In the genomic region with DNA sequence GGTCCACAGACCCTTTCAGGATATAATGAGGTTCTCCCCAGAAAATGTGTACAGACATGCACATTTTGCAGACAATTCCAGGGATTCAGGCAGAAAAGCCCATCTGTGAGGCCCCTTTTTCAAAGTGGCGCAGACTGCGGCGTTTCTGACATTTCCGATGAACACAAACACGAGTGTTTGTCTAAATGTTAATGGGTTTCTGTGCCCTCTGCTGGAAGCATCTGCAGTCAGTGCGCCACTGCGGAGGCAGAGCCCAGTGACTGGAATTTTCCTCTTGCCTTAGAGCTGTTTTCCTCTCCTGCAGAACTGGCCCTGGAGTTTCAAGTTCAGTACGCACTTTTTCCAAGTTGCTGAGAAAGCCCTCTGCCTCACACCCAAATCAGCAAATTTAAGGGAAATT, we compare ENCODE assay signal across 1 cellular context.
TF ChIP-seq lines count a peak whose summit lies in the region.

No MANE protein-coding gene starts in this region.

TF ChIP-seq in HepG2, 621 proteins besides CTCF, POLR2A, EP300 and RAD21:
- TF ChIP-seq RXRB (CRISPR knock-in tag; IDR thresholded peaks at IDR 0.05; ENCODE audit: borderline replicate concordance) (no peak), STAG1 (CRISPR knock-in tag; IDR thresholded peaks at IDR 0.05) (peak; percentile 10; the same call in 1 of the 2 replicates), MTA3 (CRISPR knock-in tag; IDR thresholded peaks at IDR 0.05) (no peak), ZNF674 (CRISPR knock-in tag; IDR thresholded peaks at IDR 0.05; ENCODE audit: low read depth) (no peak), AGO2 (optimal IDR thresholded peaks at IDR 0.05; ENCODE audit: low read depth, low read length) (no peak), SOX13 (IDR thresholded peaks at IDR 0.05) (no peak), SOX13 (CRISPR knock-in tag; conservative IDR thresholded peaks at IDR 0.05 in 1 of 2, IDR thresholded peaks at IDR 0.05 in 1 of 2) (0 out of 4 replicates have a peak, but pooled peaks of 1 of the 2 experiments have one; percentile 12), SP140L (CRISPR knock-in tag; IDR thresholded peaks at IDR 0.05; ENCODE audit: borderline replicate concordance) (no peak), EZH2 (conservative IDR thresholded peaks at IDR 0.05; ENCODE audit: low read depth, low read length) (peak; percentile 51; the same call in 1 of the 2 replicates), DNMT1 (CRISPR knock-in tag; IDR thresholded peaks at IDR 0.05) (no peak)
- TF ChIP-seq, protein P1, sequence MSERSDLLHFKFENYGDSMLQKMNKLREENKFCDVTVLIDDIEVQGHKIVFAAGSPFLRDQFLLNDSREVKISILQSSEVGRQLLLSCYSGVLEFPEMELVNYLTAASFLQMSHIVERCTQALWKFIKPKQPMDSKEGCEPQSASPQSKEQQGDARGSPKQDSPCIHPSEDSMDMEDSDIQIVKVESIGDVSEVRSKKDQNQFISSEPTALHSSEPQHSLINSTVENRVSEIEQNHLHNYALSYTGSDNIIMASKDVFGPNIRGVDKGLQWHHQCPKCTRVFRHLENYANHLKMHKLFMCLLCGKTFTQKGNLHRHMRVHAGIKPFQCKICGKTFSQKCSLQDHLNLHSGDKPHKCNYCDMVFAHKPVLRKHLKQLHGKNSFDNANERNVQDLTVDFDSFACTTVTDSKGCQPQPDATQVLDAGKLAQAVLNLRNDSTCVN (CRISPR knock-in tag; IDR thresholded peaks at IDR 0.05; ENCODE audit: borderline replicate concordance), result no peak
- TF ChIP-seq, protein P2, sequence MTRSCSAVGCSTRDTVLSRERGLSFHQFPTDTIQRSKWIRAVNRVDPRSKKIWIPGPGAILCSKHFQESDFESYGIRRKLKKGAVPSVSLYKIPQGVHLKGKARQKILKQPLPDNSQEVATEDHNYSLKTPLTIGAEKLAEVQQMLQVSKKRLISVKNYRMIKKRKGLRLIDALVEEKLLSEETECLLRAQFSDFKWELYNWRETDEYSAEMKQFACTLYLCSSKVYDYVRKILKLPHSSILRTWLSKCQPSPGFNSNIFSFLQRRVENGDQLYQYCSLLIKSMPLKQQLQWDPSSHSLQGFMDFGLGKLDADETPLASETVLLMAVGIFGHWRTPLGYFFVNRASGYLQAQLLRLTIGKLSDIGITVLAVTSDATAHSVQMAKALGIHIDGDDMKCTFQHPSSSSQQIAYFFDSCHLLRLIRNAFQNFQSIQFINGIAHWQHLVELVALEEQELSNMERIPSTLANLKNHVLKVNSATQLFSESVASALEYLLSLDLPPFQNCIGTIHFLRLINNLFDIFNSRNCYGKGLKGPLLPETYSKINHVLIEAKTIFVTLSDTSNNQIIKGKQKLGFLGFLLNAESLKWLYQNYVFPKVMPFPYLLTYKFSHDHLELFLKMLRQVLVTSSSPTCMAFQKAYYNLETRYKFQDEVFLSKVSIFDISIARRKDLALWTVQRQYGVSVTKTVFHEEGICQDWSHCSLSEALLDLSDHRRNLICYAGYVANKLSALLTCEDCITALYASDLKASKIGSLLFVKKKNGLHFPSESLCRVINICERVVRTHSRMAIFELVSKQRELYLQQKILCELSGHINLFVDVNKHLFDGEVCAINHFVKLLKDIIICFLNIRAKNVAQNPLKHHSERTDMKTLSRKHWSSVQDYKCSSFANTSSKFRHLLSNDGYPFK (CRISPR knock-in tag; IDR thresholded peaks at IDR 0.05; ENCODE audit: borderline replicate concordance), result no peak
- TF ChIP-seq, protein P3, sequence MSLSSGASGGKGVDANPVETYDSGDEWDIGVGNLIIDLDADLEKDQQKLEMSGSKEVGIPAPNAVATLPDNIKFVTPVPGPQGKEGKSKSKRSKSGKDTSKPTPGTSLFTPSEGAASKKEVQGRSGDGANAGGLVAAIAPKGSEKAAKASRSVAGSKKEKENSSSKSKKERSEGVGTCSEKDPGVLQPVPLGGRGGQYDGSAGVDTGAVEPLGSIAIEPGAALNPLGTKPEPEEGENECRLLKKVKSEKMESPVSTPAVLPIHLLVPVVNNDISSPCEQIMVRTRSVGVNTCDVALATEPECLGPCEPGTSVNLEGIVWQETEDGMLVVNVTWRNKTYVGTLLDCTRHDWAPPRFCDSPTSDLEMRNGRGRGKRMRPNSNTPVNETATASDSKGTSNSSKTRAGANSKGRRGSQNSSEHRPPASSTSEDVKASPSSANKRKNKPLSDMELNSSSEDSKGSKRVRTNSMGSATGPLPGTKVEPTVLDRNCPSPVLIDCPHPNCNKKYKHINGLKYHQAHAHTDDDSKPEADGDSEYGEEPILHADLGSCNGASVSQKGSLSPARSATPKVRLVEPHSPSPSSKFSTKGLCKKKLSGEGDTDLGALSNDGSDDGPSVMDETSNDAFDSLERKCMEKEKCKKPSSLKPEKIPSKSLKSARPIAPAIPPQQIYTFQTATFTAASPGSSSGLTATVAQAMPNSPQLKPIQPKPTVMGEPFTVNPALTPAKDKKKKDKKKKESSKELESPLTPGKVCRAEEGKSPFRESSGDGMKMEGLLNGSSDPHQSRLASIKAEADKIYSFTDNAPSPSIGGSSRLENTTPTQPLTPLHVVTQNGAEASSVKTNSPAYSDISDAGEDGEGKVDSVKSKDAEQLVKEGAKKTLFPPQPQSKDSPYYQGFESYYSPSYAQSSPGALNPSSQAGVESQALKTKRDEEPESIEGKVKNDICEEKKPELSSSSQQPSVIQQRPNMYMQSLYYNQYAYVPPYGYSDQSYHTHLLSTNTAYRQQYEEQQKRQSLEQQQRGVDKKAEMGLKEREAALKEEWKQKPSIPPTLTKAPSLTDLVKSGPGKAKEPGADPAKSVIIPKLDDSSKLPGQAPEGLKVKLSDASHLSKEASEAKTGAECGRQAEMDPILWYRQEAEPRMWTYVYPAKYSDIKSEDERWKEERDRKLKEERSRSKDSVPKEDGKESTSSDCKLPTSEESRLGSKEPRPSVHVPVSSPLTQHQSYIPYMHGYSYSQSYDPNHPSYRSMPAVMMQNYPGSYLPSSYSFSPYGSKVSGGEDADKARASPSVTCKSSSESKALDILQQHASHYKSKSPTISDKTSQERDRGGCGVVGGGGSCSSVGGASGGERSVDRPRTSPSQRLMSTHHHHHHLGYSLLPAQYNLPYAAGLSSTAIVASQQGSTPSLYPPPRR (CRISPR knock-in tag; IDR thresholded peaks at IDR 0.05; ENCODE audit: borderline replicate concordance), result no peak
